ENCODE assay signal across 2 cellular contexts in genomic region chr6:33789550-33789895, GRCh38.
TF ChIP-seq lines count a peak whose summit lies in the region.

No MANE protein-coding gene starts in this region.

TF ChIP-seq in SK-N-SH, 30 proteins besides CTCF, POLR2A, EP300 and RAD21 (continued from another document):
- TF ChIP-seq ZBTB33 (IDR thresholded peaks at IDR 0.05; ENCODE audit: borderline replicate concordance, low read depth) (no peak), POLR2AphosphoS5 (IDR thresholded peaks at IDR 0.05; ENCODE audit: low read depth, low read length) (no peak), TCF12 (IDR thresholded peaks at IDR 0.05) (no peak), MAX (IDR thresholded peaks at IDR 0.05; ENCODE audit: low read depth) (no peak), JUND (IDR thresholded peaks at IDR 0.05) (no peak), USF1 (IDR thresholded peaks at IDR 0.05; ENCODE audit: borderline replicate concordance, low read depth) (no peak), TAF1 (IDR thresholded peaks at IDR 0.05; ENCODE audit: borderline replicate concordance, low read depth, low read length) (no peak), NRF1 (IDR thresholded peaks at IDR 0.05; ENCODE audit: low read depth, low read length) (no peak), RCOR1 (IDR thresholded peaks at IDR 0.05; ENCODE audit: low read length) (no peak), TEAD4 (IDR thresholded peaks at IDR 0.05; ENCODE audit: borderline replicate concordance, insufficient read depth) (no peak), YY1 (IDR thresholded peaks at IDR 0.05; ENCODE audit: low read depth) (no peak), USF2 (IDR thresholded peaks at IDR 0.05; ENCODE audit: borderline replicate concordance, low read depth, low read length) (no peak), FOSL2 (IDR thresholded peaks at IDR 0.05; ENCODE audit: borderline replicate concordance, low read depth) (no peak), GATA2 (CRISPR knock-in tag; IDR thresholded peaks at IDR 0.05) (no peak)

TF ChIP-seq in SK-N-SH treated with all-trans-retinoic acid at 6 μM for 48 hours, 23 proteins besides CTCF, POLR2A, EP300 and RAD21 (continued from another document):
- TF ChIP-seq POU6F1 (CRISPR knock-in tag; IDR thresholded peaks at IDR 0.05; ENCODE audit: borderline replicate concordance, low read depth) (no peak), ZFP30 (CRISPR knock-in tag; IDR thresholded peaks at IDR 0.05) (no peak), ZC3H10 (CRISPR knock-in tag; IDR thresholded peaks at IDR 0.05) (no peak), SNAI2 (CRISPR knock-in tag; IDR thresholded peaks at IDR 0.05) (no peak)
TF ChIP-seq in SK-N-SH treated with all-trans-retinoic acid at 6 μM for 48 hours: peak in this region for 0.
